ENCODE assay signal across 14 cellular contexts in genomic region chr11:47099213-47099917, GRCh38.
A peak's percentile ranks its signal among the peaks of the same experiment; 100 is the strongest.
DNase-seq lines count a peak whose midpoint lies in the region; ATAC-seq and TF ChIP-seq lines count a peak whose summit lies in the region.
"Had no signal": no experiment of that assay in that cellular context is flagged by ENCODE, and none has a peak within 500 bp of the region (broad histone marks: within the 10 kb centered on the region; RNA-seq: fewer than 3 reads in every experiment).

No MANE protein-coding gene starts in this region.

- DNase-seq in Calu3 (peak; percentile 1), NCI-H1105 treated with DMSO at 0.1 percent for 48 hours (lab: John Stamatoyannopoulos, UW) (peak; percentile 72), SW480 (ENCODE audit: low spot score) (peak; percentile 41), left lobe of liver (ENCODE audit: low spot score) (no peak), Right ventricle myocardium superior (no peak), ACHN (no peak)
- DNase-seq in activated naive CD8-positive, alpha-beta T cell treated with anti-CD3 and anti-CD28 coated beads, Interleukin-2, amount 50 U/mL, for 24 hours = no peak
- DNase-seq: activated B cell treated with CpG ODN at 0.5 μM for 24 hours; activated T-cell treated with anti-CD3 and anti-CD28 coated beads for 4 hours; kidney glomerular epithelial cell; stimulated activated CD4-positive, alpha-beta T cell treated with anti-CD3 and anti-CD28 coated beads, Interleukin-15, amount 100 ng/mL, for 24 hours; stimulated activated CD8-positive, alpha-beta memory T cell treated with anti-CD3 and anti-CD28 coated beads, Interleukin-4, amount 100 ng/mL, for 48 hours had no signal

- TF ChIP-seq CTCF in Calu3 (IDR thresholded peaks at IDR 0.05; ENCODE audit: unreplicated experiment) = no peak

- no peak overlapping the region for H3K4me3 Mint-ChIP-seq in Calu3 (ENCODE audit: low read depth, unreplicated experiment)
- H3K4me3 Mint-ChIP-seq in activated naive CD8-positive, alpha-beta T cell treated with anti-CD3 and anti-CD28 coated beads, Interleukin-2, amount 50 U/mL, for 24 hours = no peak overlapping the region
- H3K4me3 Mint-ChIP-seq: activated B cell treated with CpG ODN at 0.5 μM for 24 hours, GM23338 had no signal

- CTCF ChIA-PET in Calu3 (lab: Charles Lee) = no interaction called here

- intact Hi-C loops in Calu3 (cut with micrococcal nuclease; ENCODE audit: unreplicated experiment) = no loop called here
- intact Hi-C loops in Right ventricle myocardium superior (cut with DNase I) = no loop called here

- H3K4me1 Mint-ChIP-seq in Calu3 (ENCODE audit: low read depth, unreplicated experiment) = peaks cover 20% of the 10 kb centered on the region
- peaks cover 10% of the 10 kb centered on the region for H3K4me1 Mint-ChIP-seq in activated naive CD8-positive, alpha-beta T cell treated with anti-CD3 and anti-CD28 coated beads, Interleukin-2, amount 50 U/mL, for 24 hours
- H3K4me1 Mint-ChIP-seq: activated B cell treated with CpG ODN at 0.5 μM for 24 hours had no signal

- no TSS peak for BruUV-seq in Calu3 (replicated peaks; lab: Mats Ljungman, UMichigan)

- H3K36me3 Mint-ChIP-seq in Calu3 (ENCODE audit: insufficient read depth, unreplicated experiment) = no peaks in the 10 kb centered on the region
- no peaks in the 10 kb centered on the region for H3K36me3 Mint-ChIP-seq in activated naive CD8-positive, alpha-beta T cell treated with anti-CD3 and anti-CD28 coated beads, Interleukin-2, amount 50 U/mL, for 24 hours (ENCODE audit: low read depth)

- no peak overlapping the region for H3K27ac Mint-ChIP-seq in Calu3 (ENCODE audit: unreplicated experiment)
- no peak overlapping the region for H3K27ac Mint-ChIP-seq in activated naive CD8-positive, alpha-beta T cell treated with anti-CD3 and anti-CD28 coated beads, Interleukin-2, amount 50 U/mL, for 24 hours
- H3K27ac Mint-ChIP-seq: activated B cell treated with CpG ODN at 0.5 μM for 24 hours, GM23338 had no signal

- in situ Hi-C loops in ACHN (cut with HindIII; ENCODE audit: low pct_ligation_motif_present, low pct_unique_long_range_greater_than_20kb, low sequenced_read_pairs) = no loop called here

- ATAC-seq in left lobe of liver (peak; percentile 22), Right ventricle myocardium superior (ENCODE audit: poor library complexity) (no peak), GM19328 (IDR thresholded peaks at IDR 0.05; ENCODE audit: unreplicated experiment) (no peak)
- ATAC-seq in activated naive CD8-positive, alpha-beta T cell treated with anti-CD3 and anti-CD28 coated beads, Interleukin-2, amount 50 U/mL, for 24 hours = no peak
- ATAC-seq: GM23338 had no signal

- H3K27me3 Mint-ChIP-seq in Calu3 (ENCODE audit: unreplicated experiment) = no peaks in the 10 kb centered on the region
- no peaks in the 10 kb centered on the region for H3K27me3 Mint-ChIP-seq in activated naive CD8-positive, alpha-beta T cell treated with anti-CD3 and anti-CD28 coated beads, Interleukin-2, amount 50 U/mL, for 24 hours
- H3K27me3 Mint-ChIP-seq: activated B cell treated with CpG ODN at 0.5 μM for 24 hours had no signal

- H3K9me3 Mint-ChIP-seq in Calu3 (ENCODE audit: low read depth, unreplicated experiment) = peaks cover 5% of the 10 kb centered on the region
- H3K9me3 Mint-ChIP-seq in activated naive CD8-positive, alpha-beta T cell treated with anti-CD3 and anti-CD28 coated beads, Interleukin-2, amount 50 U/mL, for 24 hours = no peaks in the 10 kb centered on the region
- H3K9me3 Mint-ChIP-seq: activated B cell treated with CpG ODN at 0.5 μM for 24 hours had no signal

Comparison
In these comparisons a context has a peak if more than half of its experiments do, and no peak if none do; other contexts are left out.
1. DNase-seq: peak in Calu3 (single experiment), NCI-H1105 treated with DMSO at 0.1 percent for 48 hours (single experiment) and SW480 (single experiment); none in left lobe of liver (single experiment), activated naive CD8-positive, alpha-beta T cell treated with anti-CD3 and anti-CD28 coated beads, Interleukin-2, amount 50 U/mL, for 24 hours (single experiment), Right ventricle myocardium superior (single experiment) and ACHN (single experiment).